ENCODE assay signal across 8 cellular contexts in the genomic region with DNA sequence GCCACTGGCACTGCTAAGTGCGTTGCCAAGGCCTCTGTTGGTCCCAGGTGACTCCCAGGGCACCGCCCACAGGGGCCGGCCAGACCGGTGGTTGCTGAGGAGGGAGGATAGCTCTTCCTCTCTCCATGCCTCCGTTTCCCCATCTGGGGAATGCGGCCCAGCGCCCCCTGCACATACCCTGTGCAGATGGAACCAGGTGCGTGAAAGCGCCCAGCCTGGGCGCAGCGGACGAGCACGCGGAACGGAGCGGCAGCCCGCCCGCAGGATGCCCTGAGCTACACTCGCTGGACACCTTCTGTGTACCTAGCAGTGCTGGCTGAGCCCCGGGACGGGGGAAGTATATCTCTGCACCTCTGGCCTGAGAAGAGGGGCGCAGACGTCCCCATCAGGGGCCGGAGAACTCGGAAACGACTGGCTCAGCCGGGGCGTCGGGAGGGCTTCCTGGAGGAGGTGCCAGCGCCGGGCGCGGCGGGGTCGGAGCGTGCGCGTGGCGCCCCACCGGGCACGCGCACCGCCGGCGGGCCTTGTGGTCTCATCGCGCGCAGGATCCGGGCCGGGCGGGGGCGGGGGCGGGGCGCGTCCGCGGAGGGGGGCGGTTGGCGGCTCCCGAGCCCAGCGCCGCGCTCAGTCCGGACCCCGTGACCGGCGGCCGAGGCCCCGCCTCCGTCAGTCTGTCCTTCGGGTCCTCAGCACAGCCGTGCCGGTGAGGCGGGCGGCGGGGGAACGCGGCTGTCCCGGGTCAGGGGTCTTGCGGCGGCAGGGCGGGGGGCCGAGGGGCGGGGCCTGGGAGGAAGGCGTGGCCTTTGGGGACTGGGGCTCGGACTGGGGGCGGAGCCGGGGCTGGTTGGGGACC. TPM values are rescaled to one million over a fixed set of nuclear protein-coding genes. Genes with fewer than 3 reads are reported as not detected.
DNase-seq lines count a peak whose midpoint lies in the region; ATAC-seq and TF ChIP-seq lines count a peak whose summit lies in the region.

Gene CCDC78, minus strand, starts transcription at position 6 of the 853 bp plus-strand sequence. CDS start 76 bp downstream, outside the sequence.
A gene with protein sequence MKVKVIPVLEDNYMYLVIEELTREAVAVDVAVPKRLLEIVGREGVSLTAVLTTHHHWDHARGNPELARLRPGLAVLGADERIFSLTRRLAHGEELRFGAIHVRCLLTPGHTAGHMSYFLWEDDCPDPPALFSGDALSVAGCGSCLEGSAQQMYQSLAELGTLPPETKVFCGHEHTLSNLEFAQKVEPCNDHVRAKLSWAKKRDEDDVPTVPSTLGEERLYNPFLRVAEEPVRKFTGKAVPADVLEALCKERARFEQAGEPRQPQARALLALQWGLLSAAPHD (plus strand): TSS at position 669 of the 853 bp plus-strand sequence. CDS start 404 bp downstream, outside the sequence.

- DNase-seq in BE2C (peak; percentile 88), RKO (ENCODE audit: low spot score) (peak; percentile 82), left cardiac atrium (peak; percentile 78), posterior cingulate gyrus (peak in 6 of 10 donors; percentile 66 to 95 (median 79)), NCI-H1105 treated with DMSO at 0.1 percent for 48 hours (lab: John Stamatoyannopoulos, UW) (no peak)
- no peak for DNase-seq in activated naive CD4-positive, alpha-beta T cell treated with anti-CD3 and anti-CD28 coated beads, Interleukin-2, amount 50 U/mL, for 72 hours (ENCODE audit: low spot score in 2 of 2)

- peaks cover 11% of the 10 kb centered on the region for H3K4me1 ChIP-seq in BE2C

- ATAC-seq in GM21619 (IDR thresholded peaks at IDR 0.05; ENCODE audit: unreplicated experiment) = peak; percentile 14
- peak; percentile 30 to 45 for ATAC-seq in activated naive CD4-positive, alpha-beta T cell treated with anti-CD3 and anti-CD28 coated beads, Interleukin-2, amount 50 U/mL, for 72 hours
- ATAC-seq in left cardiac atrium = peak; percentile 45 to 52
- no peak for ATAC-seq in HG03196 (IDR thresholded peaks at IDR 0.05; ENCODE audit: unreplicated experiment)

- H3K9me3 ChIP-seq in BE2C = no peaks in the 10 kb centered on the region

- H3K4me3 ChIP-seq in BE2C (ENCODE audit: low read depth, low read length) = peak within 1 kb of the TSS; percentile 83

- no peaks in the 10 kb centered on the region for H3K27me3 ChIP-seq in BE2C

- H3K36me3 ChIP-seq in BE2C = peaks cover 41% of the 10 kb centered on the region

- no peak for TF ChIP-seq CTCF in BE2C (IDR thresholded peaks at IDR 0.05; ENCODE audit: low read depth, low read length)

- no peaks in the 10 kb centered on the region for H3K9me3 Mint-ChIP-seq in activated naive CD4-positive, alpha-beta T cell treated with anti-CD3 and anti-CD28 coated beads, Interleukin-2, amount 50 U/mL, for 72 hours

- H3K27ac Mint-ChIP-seq in activated naive CD4-positive, alpha-beta T cell treated with anti-CD3 and anti-CD28 coated beads, Interleukin-2, amount 50 U/mL, for 72 hours = peak within 1 kb of the TSS in 1 of 2 donors; percentile 49

- intact Hi-C loops in left cardiac atrium (cut with DNase I) = no loop called here
- intact Hi-C loops in posterior cingulate gyrus (cut with DNase I) = no loop called here

- no peaks in the 10 kb centered on the region for H3K36me3 Mint-ChIP-seq in activated naive CD4-positive, alpha-beta T cell treated with anti-CD3 and anti-CD28 coated beads, Interleukin-2, amount 50 U/mL, for 72 hours

RNA-seq across cellular contexts. Expression of gene CCDC78, which starts in this region (rescaled TPM):
- 26.4 TPM for polyA plus RNA-seq in BE2C (2012; ENCODE audit: insufficient read depth, insufficient read length, low read depth)
- 10 to 100 TPM in 1 of 2 donors, 1 to 10 TPM in 1; 6.2 to 10.7 TPM for total RNA-seq in activated naive CD4-positive, alpha-beta T cell treated with anti-CD3 and anti-CD28 coated beads, Interleukin-2, amount 50 U/mL, for 72 hours
- under 1 TPM; 0.50 to 0.56 TPM for total RNA-seq in left cardiac atrium

RNA-seq across cellular contexts. Expression of the second gene that starts in this region (rescaled TPM):
- polyA plus RNA-seq in BE2C (2012; ENCODE audit: insufficient read depth, insufficient read length, low read depth) = 205 TPM
- total RNA-seq in activated naive CD4-positive, alpha-beta T cell treated with anti-CD3 and anti-CD28 coated beads, Interleukin-2, amount 50 U/mL, for 72 hours = 10 to 100 TPM; 22.2 to 24.5 TPM
- total RNA-seq in left cardiac atrium = 10 to 100 TPM; 12.0 to 15.8 TPM

Comparison
In these comparisons a context has a peak if more than half of its experiments do, and no peak if none do; other contexts are left out.
1. RNA of gene CCDC78 (total RNA-seq): 6.2 to 10.7 TPM in activated naive CD4-positive, alpha-beta T cell treated with anti-CD3 and anti-CD28 coated beads, Interleukin-2, amount 50 U/mL, for 72 hours; 0.50 to 0.56 TPM in left cardiac atrium; every median in the first group is over 4 times any median in the second.
2. DNase-seq: peak in BE2C (single experiment), RKO (single experiment), left cardiac atrium (single experiment) and posterior cingulate gyrus (6 of 10); none in activated naive CD4-positive, alpha-beta T cell treated with anti-CD3 and anti-CD28 coated beads, Interleukin-2, amount 50 U/mL, for 72 hours (0 of 2) and NCI-H1105 treated with DMSO at 0.1 percent for 48 hours (single experiment).